In the genomic region with DNA sequence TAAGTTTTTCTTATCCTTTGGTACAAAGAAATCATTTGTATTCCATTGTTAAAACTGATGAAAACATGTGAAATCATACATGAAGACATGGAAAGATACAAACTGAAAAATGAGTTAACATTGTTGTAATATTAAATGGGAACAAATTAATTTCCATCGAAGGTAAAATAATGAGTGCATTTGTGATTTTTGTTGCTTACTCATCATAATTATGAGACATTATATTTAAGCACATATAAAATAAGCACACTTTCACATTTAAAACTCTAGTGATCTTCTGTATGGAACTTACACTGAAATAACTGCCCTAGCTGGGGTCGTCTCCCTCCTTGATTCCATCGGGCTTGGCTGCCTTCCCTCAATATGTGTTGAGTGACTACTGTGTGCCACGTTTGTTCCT, we compare ENCODE assay signal across 3 cellular contexts.
TF ChIP-seq lines count a peak whose summit lies in the region.

No MANE protein-coding gene starts in this region.

TF ChIP-seq in A549, 52 proteins besides CTCF, POLR2A, EP300 and RAD21 (continued from another document):
- no peak for TF ChIP-seq JUN (IDR thresholded peaks at IDR 0.05)
- TF ChIP-seq MAFK (IDR thresholded peaks at IDR 0.05; ENCODE audit: partially characterized antibody), result peak; percentile 77
- TF ChIP-seq POLR2AphosphoS2 (conservative IDR thresholded peaks at IDR 0.05; ENCODE audit: low read length), result no peak
- TF ChIP-seq KDM5A (IDR thresholded peaks at IDR 0.05), result no peak
- TF ChIP-seq SREBF2 (IDR thresholded peaks at IDR 0.05), result no peak
- no peak for TF ChIP-seq RFX5 (IDR thresholded peaks at IDR 0.05)

TF ChIP-seq in IMR-90, 13 proteins besides CTCF, POLR2A, EP300 and RAD21:
- TF ChIP-seq MAFK (IDR thresholded peaks at IDR 0.05; ENCODE audit: low read depth, low read length) (peak; percentile 63), RFX5 (IDR thresholded peaks at IDR 0.05; ENCODE audit: low read depth, low read length) (no peak)
TF ChIP-seq in IMR-90: peak in this region for 1.

TF ChIP-seq in K562, 482 proteins besides CTCF, POLR2A, EP300 and RAD21 (continued from another document):
- no peak for TF ChIP-seq MYBL2 (IDR thresholded peaks at IDR 0.05; ENCODE audit: low read depth)
- TF ChIP-seq MYBL2 (CRISPR knock-in tag; IDR thresholded peaks at IDR 0.05; ENCODE audit: borderline replicate concordance), result no peak
- TF ChIP-seq C11orf30 (IDR thresholded peaks at IDR 0.05; ENCODE audit: low read depth), result peak; percentile 72
- TF ChIP-seq ZNF316 (IDR thresholded peaks at IDR 0.05), result peak; percentile 88
- peak; percentile 56 for TF ChIP-seq MAFF (IDR thresholded peaks at IDR 0.05; ENCODE audit: low read length)
- no peak for TF ChIP-seq RNF2 (IDR thresholded peaks at IDR 0.05)
